ENCODE assay signal across 14 cellular contexts in the genomic region with DNA sequence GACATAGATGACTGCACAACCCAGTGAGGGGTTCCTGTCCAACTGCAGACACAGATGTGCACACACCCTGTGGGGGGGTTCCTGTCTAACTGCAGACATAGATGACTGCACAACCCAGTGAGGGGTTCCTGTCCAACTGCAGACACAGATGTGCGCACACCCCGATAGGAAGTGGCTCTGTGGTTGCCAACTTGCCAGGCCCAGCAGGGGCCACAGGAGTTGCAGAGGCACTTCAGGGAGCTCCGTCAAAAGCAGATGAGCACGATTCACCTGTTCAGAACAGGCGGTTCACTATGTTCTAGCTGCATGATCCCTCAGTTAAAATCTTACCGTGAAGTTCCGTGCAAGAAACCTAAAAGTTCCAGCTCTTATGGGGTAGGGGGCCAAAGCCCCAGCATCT. TPM values are rescaled to one million over a fixed set of nuclear protein-coding genes. Genes with fewer than 3 reads are reported as not detected.
"Had no signal": no experiment of that assay in that cellular context is flagged by ENCODE, and none has a peak within 500 bp of the region (broad histone marks: within the 10 kb centered on the region; RNA-seq: fewer than 3 reads in every experiment).

No MANE protein-coding gene starts in this region.

RNA-seq across cellular contexts. Expression of gene FRMD1, which starts 1.6 kb away (rescaled TPM):
- total RNA-seq: activated naive CD4-positive, alpha-beta T cell treated with anti-CD3 and anti-CD28 coated beads for 36 hours; activated naive CD4-positive, alpha-beta T cell treated with anti-CD3 and anti-CD28 coated beads, Interleukin-2, amount 50 U/mL, for 72 hours; activated naive CD8-positive, alpha-beta T cell treated with anti-CD3 and anti-CD28 coated beads for 36 hours; activated naive CD8-positive, alpha-beta T cell treated with anti-CD3 and anti-CD28 coated beads, Interleukin-2, amount 10 ng/mL, durations not matched to agents 7 days and 5 days; activated T-cell treated with anti-CD3 and anti-CD28 coated beads, Interleukin-2, amount 50 U/mL, for 4 hours; activated T-helper 1 cell treated with anti-CD3 and anti-CD28 coated beads, Interleukin-12 subunit alpha, Interleukin-12 subunit beta, Interleukin-2, Interleukin-4 antibody, amounts not matched to agents 30 ng/mL and 10 ng/mL and 1 ng/mL, durations not matched to agents 14 hours and 24 hours and 36 hours; activated T-helper 17 cell treated with anti-CD3 and anti-CD28 coated beads, Interleukin-2, amount 50 U/mL, for 72 hours; activated T-helper 2 cell treated with anti-CD3 and anti-CD28 coated beads, Interferon-gamma antibody, Interleukin-2, Interleukin-4, amounts not matched to agents 10 μg/mL and 5 μg/mL and 100 μg/mL, durations not matched to agents 14 hours and 24 hours and 36 hours; ascending aorta; astrocyte; body of pancreas; cardiac septum; cerebellum had no signal
- polyA plus RNA-seq: cardiac muscle cell had no signal
